8 cellular contexts compared by ENCODE assay signal in the genomic region with DNA sequence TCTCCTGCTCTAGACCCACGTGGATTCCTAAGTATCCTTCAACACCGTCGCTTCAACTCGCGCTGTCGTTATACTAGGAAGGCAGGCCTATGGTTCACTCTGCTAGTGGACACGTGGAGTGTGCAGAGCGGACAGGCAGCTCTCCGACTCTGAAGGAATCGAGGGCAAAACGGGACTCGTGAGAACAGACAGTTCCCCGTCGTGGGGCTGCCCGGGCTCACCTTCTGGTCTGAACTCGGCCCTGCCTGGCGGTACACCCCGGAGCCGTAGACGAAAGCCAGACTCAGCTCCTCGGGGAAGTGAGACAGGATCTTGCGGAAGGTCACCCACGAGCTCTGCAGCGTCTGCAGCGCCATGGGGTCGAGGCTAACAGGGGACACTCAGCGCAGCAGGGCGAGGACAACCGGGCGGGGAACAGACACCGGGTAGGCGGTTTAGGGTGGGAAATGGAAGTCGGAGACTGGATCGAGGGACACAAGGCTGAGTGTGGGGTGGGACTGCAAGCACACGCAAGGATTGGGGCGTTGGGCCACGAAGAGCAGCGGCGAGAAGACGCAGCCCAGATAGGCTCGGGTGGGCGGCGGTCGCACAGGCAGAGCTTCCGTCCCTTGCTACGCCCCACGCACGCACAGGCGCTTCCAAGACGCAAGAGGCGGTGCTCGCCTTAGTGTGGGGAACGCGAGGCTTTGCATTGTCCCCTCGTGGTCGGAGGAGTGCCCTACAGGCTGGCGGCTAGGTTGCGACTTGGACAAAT. TPM values are rescaled to one million over a fixed set of nuclear protein-coding genes. Genes with fewer than 3 reads are reported as not detected.
A peak's percentile ranks its signal among the peaks of the same experiment; 100 is the strongest.
DNase-seq lines count a peak whose midpoint lies in the region; ATAC-seq and TF ChIP-seq lines count a peak whose summit lies in the region.

A gene with protein sequence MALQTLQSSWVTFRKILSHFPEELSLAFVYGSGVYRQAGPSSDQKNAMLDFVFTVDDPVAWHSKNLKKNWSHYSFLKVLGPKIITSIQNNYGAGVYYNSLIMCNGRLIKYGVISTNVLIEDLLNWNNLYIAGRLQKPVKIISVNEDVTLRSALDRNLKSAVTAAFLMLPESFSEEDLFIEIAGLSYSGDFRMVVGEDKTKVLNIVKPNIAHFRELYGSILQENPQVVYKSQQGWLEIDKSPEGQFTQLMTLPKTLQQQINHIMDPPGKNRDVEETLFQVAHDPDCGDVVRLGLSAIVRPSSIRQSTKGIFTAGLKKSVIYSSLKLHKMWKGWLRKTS (minus strand): TSS at position 605 of the 754 bp plus-strand sequence. CDS start 249 bp downstream, at position 356.

- H4K20me1 ChIP-seq in BLaER1 treated with 17β-estradiol and CSF1 and Interleukin-3, amounts not matched to agents 10 nM and 100 nM, result no peaks in the 10 kb centered on the region

- H3K4me1 ChIP-seq in BLaER1 treated with 17β-estradiol and CSF1 and Interleukin-3, amounts not matched to agents 10 nM and 100 nM, result peaks cover 10 to 18% (median 13%) of the 10 kb centered on the region in 10 experiments
- peaks cover 6 to 26% of the 10 kb centered on the region in 2 donors for H3K4me1 ChIP-seq in left lung

- H3K27me3 ChIP-seq in BLaER1 treated with 17β-estradiol and CSF1 and Interleukin-3, amounts not matched to agents 10 nM and 100 nM, result peaks cover 0 to 22% (median 10%) of the 10 kb centered on the region in 11 experiments; a peak in 11 of 22 replicates
- H3K27me3 ChIP-seq in left lung, result no peaks in the 10 kb centered on the region

- peak within 1 kb of the TSS; percentile 32 to 86 (median 78); a peak in 21 of 22 replicates for H3K27ac ChIP-seq in BLaER1 treated with 17β-estradiol and CSF1 and Interleukin-3, amounts not matched to agents 10 nM and 100 nM
- peak within 1 kb of the TSS; percentile 73 to 80 for H3K27ac ChIP-seq in left lung

- H3K27me3 Mint-ChIP-seq in activated CD4-positive, alpha-beta T cell treated with anti-CD3 and anti-CD28 coated beads, Interleukin-2, amount 10 ng/mL, durations not matched to agents 7 days and 5 days, result peaks cover 3% of the 10 kb centered on the region

- peaks cover 0 to 6% (median 5%) of the 10 kb centered on the region in 11 experiments; a peak in 11 of 22 replicates for H3K9me3 ChIP-seq in BLaER1 treated with 17β-estradiol and CSF1 and Interleukin-3, amounts not matched to agents 10 nM and 100 nM (replicated peaks in 1 of 11)
- no peaks in the 10 kb centered on the region for H3K9me3 ChIP-seq in left lung

- peak; percentile 87 to 90 for TF ChIP-seq CTCF in left lung (IDR thresholded peaks at IDR 0.05)

- peaks cover 17% of the 10 kb centered on the region for H3K36me3 Mint-ChIP-seq in activated CD4-positive, alpha-beta T cell treated with anti-CD3 and anti-CD28 coated beads, Interleukin-2, amount 10 ng/mL, durations not matched to agents 7 days and 5 days (ENCODE audit: low read depth)

- H3K4me1 Mint-ChIP-seq in activated CD4-positive, alpha-beta T cell treated with anti-CD3 and anti-CD28 coated beads, Interleukin-2, amount 10 ng/mL, durations not matched to agents 7 days and 5 days, result peaks cover 32% of the 10 kb centered on the region

- POLR2A ChIA-PET in activated CD4-positive, alpha-beta T cell treated with anti-CD3 and anti-CD28 coated beads, Interleukin-2, amount 10 ng/mL, durations not matched to agents 7 days and 5 days (lab: Charles Lee), result interaction anchor here (0.6 kb wide), 1 partner anchor 222 kb away, joined by 4 read pairs; no protein-coding TSS in a partner anchor

- peak; percentile 100 for ATAC-seq in HG03442 (IDR thresholded peaks at IDR 0.05; ENCODE audit: unreplicated experiment)
- peak; percentile 100 for ATAC-seq in left lung

- intact Hi-C loops in left lung (cut with DNase I), result no loop called here

- CTCF ChIA-PET in activated CD4-positive, alpha-beta T cell treated with anti-CD3 and anti-CD28 coated beads, Interleukin-2, amount 10 ng/mL, durations not matched to agents 7 days and 5 days (lab: Charles Lee), result interaction anchor here (0.6 to 1.5 kb wide), 8 partner anchors 9 to 512 kb away, joined by 3 to 5 read pairs (median 4); no protein-coding TSS in a partner anchor

- no peaks in the 10 kb centered on the region for H3K9me3 Mint-ChIP-seq in activated CD4-positive, alpha-beta T cell treated with anti-CD3 and anti-CD28 coated beads, Interleukin-2, amount 10 ng/mL, durations not matched to agents 7 days and 5 days

- H3K36me3 ChIP-seq in BLaER1 treated with 17β-estradiol and CSF1 and Interleukin-3, amounts not matched to agents 10 nM and 100 nM, result peaks cover 25 to 37% (median 32%) of the 10 kb centered on the region in 11 experiments
- peaks cover 0 to 25% of the 10 kb centered on the region in 2 donors for H3K36me3 ChIP-seq in left lung

- H3K9ac ChIP-seq in BLaER1 treated with 17β-estradiol and CSF1 and Interleukin-3, amounts not matched to agents 10 nM and 100 nM, result peak within 1 kb of the TSS; percentile 79 to 94 (median 85)

- DNase-seq in GM19238 (ENCODE audit: insufficient read length, low spot score) (peak; percentile 91), NCI-H524 treated with DMSO at 0.1 percent for 48 hours (lab: John Stamatoyannopoulos, UW) (peak; percentile 26), dedifferentiated amniotic fluid mesenchymal stem cell (ENCODE audit: extremely low spot score) (peak; percentile 92), left lung (peak; percentile 93 to 95)
- DNase-seq in activated CD4-positive, alpha-beta T cell treated with anti-CD3 and anti-CD28 coated beads, Interleukin-2, amount 10 ng/mL, durations not matched to agents 7 days and 5 days, result peak; percentile 93
- peak; percentile 83 to 85 for DNase-seq in stimulated activated CD4-positive, alpha-beta T cell treated with anti-CD3 and anti-CD28 coated beads, Interleukin-2, amount 100 ng/mL, for 48 hours

- peak within 1 kb of the TSS; percentile 60 to 90 (median 80) for H3K4me3 ChIP-seq in BLaER1 treated with 17β-estradiol and CSF1 and Interleukin-3, amounts not matched to agents 10 nM and 100 nM
- peak within 1 kb of the TSS; percentile 69 to 85 for H3K4me3 ChIP-seq in left lung

- peak within 1 kb of the TSS; percentile 96 for H3K4me3 Mint-ChIP-seq in activated CD4-positive, alpha-beta T cell treated with anti-CD3 and anti-CD28 coated beads, Interleukin-2, amount 10 ng/mL, durations not matched to agents 7 days and 5 days

- H3K4me2 ChIP-seq in BLaER1 treated with 17β-estradiol and CSF1 and Interleukin-3, amounts not matched to agents 10 nM and 100 nM, result peak within 1 kb of the TSS; percentile 77 to 96 (median 89)

- H3K27ac Mint-ChIP-seq in activated CD4-positive, alpha-beta T cell treated with anti-CD3 and anti-CD28 coated beads, Interleukin-2, amount 10 ng/mL, durations not matched to agents 7 days and 5 days, result peak within 1 kb of the TSS; percentile 96

RNA-seq across cellular contexts. Expression of the gene that starts here (rescaled TPM):
- total RNA-seq in activated CD4-positive, alpha-beta T cell treated with anti-CD3 and anti-CD28 coated beads, Interleukin-2, amount 10 ng/mL, durations not matched to agents 7 days and 5 days, result 10 to 100 TPM; 25.8 to 26.6 TPM
- total RNA-seq in left lung, result 10 to 100 TPM; 13.9 to 16.9 TPM

Comparison
In these comparisons a context has a peak if more than half of its experiments do, and no peak if none do; other contexts are left out.
1. Peak in every context shown above with its lines: DNase-seq, ATAC-seq, H3K4me3 ChIP-seq and H3K27ac ChIP-seq.
2. DNase-seq: peak in every context shown above with its lines; median percentile 94 in left lung; 93 in activated CD4-positive, alpha-beta T cell treated with anti-CD3 and anti-CD28 coated beads, Interleukin-2, amount 10 ng/mL, durations not matched to agents 7 days and 5 days; 92 in dedifferentiated amniotic fluid mesenchymal stem cell; 91 in GM19238; 84 in stimulated activated CD4-positive, alpha-beta T cell treated with anti-CD3 and anti-CD28 coated beads, Interleukin-2, amount 100 ng/mL, for 48 hours; 26 in NCI-H524 treated with DMSO at 0.1 percent for 48 hours.